Comparison of ENCODE assay signal across 8 cellular contexts in the genomic region with DNA sequence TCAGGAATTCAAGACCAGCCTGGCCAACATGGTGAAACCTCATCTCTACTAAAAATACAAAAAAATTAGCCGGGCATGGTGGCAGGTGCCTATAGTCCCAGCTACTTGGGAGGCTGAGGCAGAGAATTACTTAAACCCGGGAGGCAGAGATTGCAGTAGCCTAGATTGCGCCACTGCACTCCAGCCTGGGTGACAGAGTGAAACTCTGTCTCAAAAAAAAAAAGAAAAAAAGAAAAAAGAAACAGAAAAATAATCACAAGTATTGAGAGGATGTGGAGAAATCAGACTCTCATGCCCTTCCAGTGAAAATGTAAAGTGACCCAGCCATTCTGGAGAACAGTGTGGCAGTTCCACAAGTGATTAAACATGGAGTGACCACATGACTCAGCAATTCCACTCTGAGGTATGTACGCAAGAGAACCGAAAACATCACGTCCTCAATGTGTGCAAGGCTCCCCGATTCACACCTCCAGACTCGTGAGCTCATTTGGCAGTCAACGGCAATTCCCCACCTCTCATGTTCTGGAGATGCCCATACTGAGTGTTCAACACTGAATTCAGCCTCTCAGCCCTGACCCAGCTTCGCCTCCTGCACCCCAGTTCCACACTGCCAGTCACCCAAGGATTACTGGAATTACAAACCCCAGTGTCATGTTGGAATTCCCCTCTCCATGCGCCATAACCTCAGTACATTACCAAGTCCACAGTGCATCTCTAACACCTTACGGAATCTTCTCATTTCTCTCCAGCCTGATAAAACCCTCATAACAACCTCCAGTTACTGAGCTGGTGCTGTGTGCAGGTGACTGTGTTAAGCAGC. TPM values are rescaled to one million over a fixed set of nuclear protein-coding genes. Genes with fewer than 3 reads are reported as not detected.
DNase-seq lines count a peak whose midpoint lies in the region; ATAC-seq, FAIRE-seq and TF ChIP-seq lines count a peak whose summit lies in the region.

No MANE protein-coding gene starts in this region.

- no peak overlapping the region for H3K4me3 Mint-ChIP-seq in activated naive CD4-positive, alpha-beta T cell treated with anti-CD3 and anti-CD28 coated beads, Interleukin-2, amount 10 ng/mL, durations not matched to agents 7 days and 5 days

- peak; percentile 78 for DNase-seq in activated naive CD4-positive, alpha-beta T cell treated with Interleukin-2 at 50 U/mL for 16 hours
- DNase-seq in activated naive CD4-positive, alpha-beta T cell treated with anti-CD3 and anti-CD28 coated beads, Interleukin-2, amount 10 ng/mL, durations not matched to agents 7 days and 5 days: no peak
- DNase-seq in bronchial epithelial cell (ENCODE audit: low read depth) (no peak), Karpas-422 (no peak), putamen (ENCODE audit: low spot score) (no peak), vagina (ENCODE audit: extremely low spot score in 2 of 2) (no peak)
- peak; percentile 81 for DNase-seq in stimulated activated CD4-positive, alpha-beta T cell treated with anti-CD3 and anti-CD28 coated beads, Interleukin-1b, Interleukin-23, amount 100 ng/mL, for 48 hours

- peaks cover 2% of the 10 kb centered on the region for H3K36me3 Mint-ChIP-seq in activated naive CD4-positive, alpha-beta T cell treated with anti-CD3 and anti-CD28 coated beads, Interleukin-2, amount 10 ng/mL, durations not matched to agents 7 days and 5 days

- no peak overlapping the region for H3K27ac ChIP-seq in Karpas-422 (ENCODE audit: low read length)
- no peak overlapping the region for H3K27ac ChIP-seq in vagina

- no peak overlapping the region for H3K4me3 ChIP-seq in bronchial epithelial cell (ENCODE audit: low read depth, low read length)
- H3K4me3 ChIP-seq in Karpas-422 (ENCODE audit: low read length): no peak overlapping the region
- no peak overlapping the region for H3K4me3 ChIP-seq in vagina

- H2AFZ ChIP-seq in Karpas-422 (ENCODE audit: low read length): no peak overlapping the region

- no peak for TF ChIP-seq POLR2A in vagina (IDR thresholded peaks at IDR 0.05)

- no peaks in the 10 kb centered on the region for H3K79me2 ChIP-seq in Karpas-422 (ENCODE audit: low read length)

- no peak overlapping the region for H3K27ac Mint-ChIP-seq in activated naive CD4-positive, alpha-beta T cell treated with anti-CD3 and anti-CD28 coated beads, Interleukin-2, amount 10 ng/mL, durations not matched to agents 7 days and 5 days

- no peaks in the 10 kb centered on the region for H3K9me3 ChIP-seq in Karpas-422 (ENCODE audit: low read length)
- H3K9me3 ChIP-seq in vagina: no peaks in the 10 kb centered on the region

- H3K4me2 ChIP-seq in Karpas-422 (ENCODE audit: low read depth, low read length, poor library complexity, severe bottlenecking): no peak overlapping the region

- H4K20me1 ChIP-seq in Karpas-422 (ENCODE audit: insufficient read depth, low read depth, low read length): no peaks in the 10 kb centered on the region; the same call in 1 of the 2 replicates

- H3K36me3 ChIP-seq in bronchial epithelial cell (ENCODE audit: control insufficient read depth, insufficient read depth, low read length) (peaks cover 8% of the 10 kb centered on the region), Karpas-422 (ENCODE audit: insufficient read depth, low read length) (no peaks in the 10 kb centered on the region), vagina (peaks cover 0 to 25% of the 10 kb centered on the region in 2 donors)

- TF ChIP-seq CTCF in bronchial epithelial cell (IDR thresholded peaks at IDR 0.05; ENCODE audit: insufficient read depth, low read length, severe bottlenecking) (no peak), vagina (IDR thresholded peaks at IDR 0.05) (no peak)

- H3K4me1 ChIP-seq in Karpas-422 (ENCODE audit: low read length) (no peaks in the 10 kb centered on the region), vagina (peaks cover 9% of the 10 kb centered on the region)

- H3K9me2 ChIP-seq in Karpas-422 (replicated peaks; ENCODE audit: insufficient read depth, low read length): no peaks in the 10 kb centered on the region

- H3K27me3 ChIP-seq in bronchial epithelial cell (ENCODE audit: control insufficient read depth, insufficient read depth, low read length) (no peaks in the 10 kb centered on the region), Karpas-422 (ENCODE audit: low read length) (no peaks in the 10 kb centered on the region), vagina (no peaks in the 10 kb centered on the region)

- peaks cover 3% of the 10 kb centered on the region for H3K4me1 Mint-ChIP-seq in activated naive CD4-positive, alpha-beta T cell treated with anti-CD3 and anti-CD28 coated beads, Interleukin-2, amount 10 ng/mL, durations not matched to agents 7 days and 5 days

- FAIRE-seq in bronchial epithelial cell (lab: Jason Lieb, UNC): peak; percentile 77

- H3K9ac ChIP-seq in Karpas-422 (ENCODE audit: low read length): no peak overlapping the region

- intact Hi-C loops in vagina (cut with DNase I): no loop called here

- ATAC-seq in HG03469 (IDR thresholded peaks at IDR 0.05; ENCODE audit: unreplicated experiment): peak; percentile 68

- no peaks in the 10 kb centered on the region for H3K27me3 Mint-ChIP-seq in activated naive CD4-positive, alpha-beta T cell treated with anti-CD3 and anti-CD28 coated beads, Interleukin-2, amount 10 ng/mL, durations not matched to agents 7 days and 5 days

- H3K9me3 Mint-ChIP-seq in activated naive CD4-positive, alpha-beta T cell treated with anti-CD3 and anti-CD28 coated beads, Interleukin-2, amount 10 ng/mL, durations not matched to agents 7 days and 5 days: no peaks in the 10 kb centered on the region

- CTCF ChIA-PET in activated naive CD4-positive, alpha-beta T cell treated with anti-CD3 and anti-CD28 coated beads, Interleukin-2, amount 10 ng/mL, durations not matched to agents 7 days and 5 days (lab: Charles Lee): interaction anchor here (1.0 to 1.2 kb wide), 2 partner anchors 17 to 177 kb away, joined by 3 read pairs; no protein-coding TSS in a partner anchor

RNA-seq across cellular contexts. Expression of a gene that starts 21.1 kb away (rescaled TPM):
- total RNA-seq in bronchial epithelial cell (12.4 and 22.0 TPM in 2 replicates), vagina (46.9 TPM)
- total RNA-seq in Karpas-422 (2014; rRNA removed; shearing (Covaris generic); ENCODE audit: low replicate concordance): 7.8 and 17.6 TPM in 2 replicates

RNA-seq across cellular contexts. Expression of a gene that starts 21.1 kb away (rescaled TPM):
- total RNA-seq in bronchial epithelial cell (10.0 and 14.1 TPM in 2 replicates), vagina (19.2 TPM)
- total RNA-seq in Karpas-422 (2014; rRNA removed; shearing (Covaris generic); ENCODE audit: low replicate concordance): 14.1 and 16.2 TPM in 2 replicates

Comparison
In these comparisons a context has a peak if more than half of its experiments do, and no peak if none do; other contexts are left out.
1. DNase-seq: peak in activated naive CD4-positive, alpha-beta T cell treated with Interleukin-2 at 50 U/mL for 16 hours (single experiment) and stimulated activated CD4-positive, alpha-beta T cell treated with anti-CD3 and anti-CD28 coated beads, Interleukin-1b, Interleukin-23, amount 100 ng/mL, for 48 hours (single experiment); none in activated naive CD4-positive, alpha-beta T cell treated with anti-CD3 and anti-CD28 coated beads, Interleukin-2, amount 10 ng/mL, durations not matched to agents 7 days and 5 days (single experiment), bronchial epithelial cell (single experiment), Karpas-422 (single experiment), putamen (single experiment) and vagina (0 of 2).